ENCODE assay signal across 33 cellular contexts in the genomic region with DNA sequence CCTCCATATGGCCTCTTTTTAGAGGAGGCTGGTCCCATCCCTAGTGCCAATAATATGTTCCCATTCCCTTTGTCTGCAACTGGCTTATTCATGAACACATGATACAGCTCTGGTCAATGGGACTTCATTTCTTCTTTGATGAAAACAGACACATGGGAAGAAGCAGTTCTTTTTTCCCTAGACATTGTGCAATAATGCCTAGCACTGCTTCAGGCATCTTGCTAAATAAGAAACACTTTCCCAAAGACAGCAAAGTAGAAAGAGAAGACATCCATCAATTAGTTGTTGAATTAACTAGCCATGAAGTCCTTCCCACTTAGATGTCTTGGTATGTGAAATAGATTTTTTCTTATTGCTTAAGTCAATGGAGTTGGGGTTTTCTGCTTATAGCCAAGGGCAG. TPM values are rescaled to one million over a fixed set of nuclear protein-coding genes. Genes with fewer than 3 reads are reported as not detected.
"Had no signal": no experiment of that assay in that cellular context is flagged by ENCODE, and none has a peak within 500 bp of the region (broad histone marks: within the 10 kb centered on the region; RNA-seq: fewer than 3 reads in every experiment).

No MANE protein-coding gene starts in this region.

- FAIRE-seq: endometrium, endothelial cell of umbilical vein had no signal

- H3K4me1 ChIP-seq: ascending aorta, breast epithelium, colonic mucosa, esophagus squamous epithelium, gastrocnemius medialis, heart left ventricle had no signal

- H3K9me3 ChIP-seq: ascending aorta, breast epithelium, colonic mucosa, esophagus squamous epithelium, gastrocnemius medialis, heart left ventricle had no signal

- H3K36me3 ChIP-seq: ascending aorta, breast epithelium, cardiac muscle cell, colonic mucosa, esophagus squamous epithelium, gastrocnemius medialis, heart left ventricle, WERI-Rb-1 had no signal

- H3K27me3 ChIP-seq: ascending aorta, breast epithelium, colonic mucosa, esophagus squamous epithelium, gastrocnemius medialis had no signal

- H3K4me3 ChIP-seq: ascending aorta, breast epithelium, cardiac muscle cell, colonic mucosa, esophagus squamous epithelium, gastrocnemius medialis, heart left ventricle had no signal

- H3K27ac ChIP-seq: ascending aorta, breast epithelium, cardiac muscle cell, colonic mucosa, epithelial cell of prostate, esophagus squamous epithelium, gastrocnemius medialis, heart left ventricle, WERI-Rb-1 had no signal

- DNase-seq: activated B cell treated with CpG ODN at 0.5 μM for 24 hours; activated CD4-positive, alpha-beta T cell treated with anti-CD3 and anti-CD28 coated beads for 48 hours; activated CD4-positive, alpha-beta T cell treated with anti-CD3 and anti-CD28 coated beads, Interleukin-2, amount 50 U/mL, for 1 hour; activated CD4-positive, alpha-beta T cell treated with anti-CD3 and anti-CD28 coated beads, Interleukin-2, amount 50 U/mL, for 48 hours; activated CD8-positive, alpha-beta memory T cell treated with anti-CD3 and anti-CD28 coated beads, Interleukin-2, amount 10 ng/mL, durations not matched to agents 7 days and 5 days; activated CD8-positive, alpha-beta memory T cell treated with anti-CD3 and anti-CD28 coated beads, Interleukin-2, amount 50 U/mL, for 4 hours; activated CD8-positive, alpha-beta T cell treated with anti-CD3 and anti-CD28 coated beads, Interleukin-2, amount 10 ng/mL, durations not matched to agents 7 days and 5 days; activated effector memory CD4-positive, alpha-beta T cell treated with anti-CD3 and anti-CD28 coated beads, Interleukin-2, amount 50 U/mL, for 16 hours; activated naive CD4-positive, alpha-beta T cell treated with anti-CD3 and anti-CD28 coated beads for 36 hours; activated naive CD8-positive, alpha-beta T cell treated with anti-CD3 and anti-CD28 coated beads for 36 hours; activated naive CD8-positive, alpha-beta T cell treated with anti-CD3 and anti-CD28 coated beads, Interleukin-2, amount 50 U/mL, for 24 hours; activated T-cell treated with anti-CD3 and anti-CD28 coated beads, Interleukin-2, amount 50 U/mL, for 1 hour; activated T-cell treated with anti-CD3 and anti-CD28 coated beads, Interleukin-2, amount 50 U/mL, for 48 hours; central memory CD4-positive, alpha-beta T cell; cerebellar nuclear complex; colonic mucosa; effector CD8-positive, alpha-beta T cell; esophagus squamous epithelium; foreskin fibroblast; gastrocnemius medialis; glutamatergic neuron; heart left ventricle; T-helper 1 cell; T-helper 17 cell; T1000; WERI-Rb-1 had no signal

- ATAC-seq: activated CD4-positive, CD25-positive, alpha-beta regulatory T cell treated with anti-CD3 and anti-CD28 coated beads, Interleukin-2, amount 50 U/mL, for 24 hours; activated CD8-positive, alpha-beta memory T cell treated with anti-CD3 and anti-CD28 coated beads, Interleukin-2, amount 10 ng/mL, durations not matched to agents 7 days and 5 days; activated CD8-positive, alpha-beta T cell treated with anti-CD3 and anti-CD28 coated beads, Interleukin-2, amount 10 ng/mL, durations not matched to agents 7 days and 5 days; activated naive CD8-positive, alpha-beta T cell treated with anti-CD3 and anti-CD28 coated beads, Interleukin-2, amount 50 U/mL, for 24 hours; gastrocnemius medialis; heart left ventricle; T-helper 17 cell had no signal

RNA-seq across cellular contexts. Expression of a gene that starts 40.1 kb away (rescaled TPM):
- total RNA-seq: activated B cell treated with CpG ODN at 0.5 μM for 24 hours, endothelial cell of umbilical vein, T-helper 17 cell had no signal
- polyA plus RNA-seq: endothelial cell of umbilical vein had no signal
